ENCODE assay signal across 2 cellular contexts in the genomic region with DNA sequence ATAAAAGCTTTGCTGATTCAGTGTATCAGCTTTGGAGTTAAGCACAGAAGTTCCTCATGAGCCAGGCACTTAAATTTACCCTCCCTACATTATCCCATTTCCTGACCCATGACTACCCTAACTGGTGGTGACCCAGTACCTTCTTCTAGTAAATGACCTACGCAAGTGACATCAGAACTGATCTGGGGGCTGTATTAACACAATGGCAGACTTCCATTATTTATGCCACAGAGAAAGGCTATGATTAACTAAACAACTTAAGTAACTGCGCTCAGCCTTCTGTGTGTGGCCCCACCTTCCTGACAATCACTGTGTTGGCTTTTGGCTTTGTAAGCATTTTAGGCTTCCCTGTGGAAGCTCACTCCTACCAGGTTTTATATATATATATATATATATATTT.
TF ChIP-seq lines count a peak whose summit lies in the region.

No MANE protein-coding gene starts in this region.

TF ChIP-seq in SK-N-SH, 30 proteins besides CTCF, POLR2A, EP300 and RAD21 (continued from another document):
- TF ChIP-seq, protein P1, sequence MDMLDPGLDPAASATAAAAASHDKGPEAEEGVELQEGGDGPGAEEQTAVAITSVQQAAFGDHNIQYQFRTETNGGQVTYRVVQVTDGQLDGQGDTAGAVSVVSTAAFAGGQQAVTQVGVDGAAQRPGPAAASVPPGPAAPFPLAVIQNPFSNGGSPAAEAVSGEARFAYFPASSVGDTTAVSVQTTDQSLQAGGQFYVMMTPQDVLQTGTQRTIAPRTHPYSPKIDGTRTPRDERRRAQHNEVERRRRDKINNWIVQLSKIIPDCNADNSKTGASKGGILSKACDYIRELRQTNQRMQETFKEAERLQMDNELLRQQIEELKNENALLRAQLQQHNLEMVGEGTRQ (IDR thresholded peaks at IDR 0.05; ENCODE audit: borderline replicate concordance, low read depth, low read length) = no peak
- TF ChIP-seq TCF12 (IDR thresholded peaks at IDR 0.05) = no peak

TF ChIP-seq in SK-N-SH treated with all-trans-retinoic acid at 6 μM for 48 hours, 23 proteins besides CTCF, POLR2A, EP300 and RAD21 (continued from another document):
- TF ChIP-seq, protein P2, sequence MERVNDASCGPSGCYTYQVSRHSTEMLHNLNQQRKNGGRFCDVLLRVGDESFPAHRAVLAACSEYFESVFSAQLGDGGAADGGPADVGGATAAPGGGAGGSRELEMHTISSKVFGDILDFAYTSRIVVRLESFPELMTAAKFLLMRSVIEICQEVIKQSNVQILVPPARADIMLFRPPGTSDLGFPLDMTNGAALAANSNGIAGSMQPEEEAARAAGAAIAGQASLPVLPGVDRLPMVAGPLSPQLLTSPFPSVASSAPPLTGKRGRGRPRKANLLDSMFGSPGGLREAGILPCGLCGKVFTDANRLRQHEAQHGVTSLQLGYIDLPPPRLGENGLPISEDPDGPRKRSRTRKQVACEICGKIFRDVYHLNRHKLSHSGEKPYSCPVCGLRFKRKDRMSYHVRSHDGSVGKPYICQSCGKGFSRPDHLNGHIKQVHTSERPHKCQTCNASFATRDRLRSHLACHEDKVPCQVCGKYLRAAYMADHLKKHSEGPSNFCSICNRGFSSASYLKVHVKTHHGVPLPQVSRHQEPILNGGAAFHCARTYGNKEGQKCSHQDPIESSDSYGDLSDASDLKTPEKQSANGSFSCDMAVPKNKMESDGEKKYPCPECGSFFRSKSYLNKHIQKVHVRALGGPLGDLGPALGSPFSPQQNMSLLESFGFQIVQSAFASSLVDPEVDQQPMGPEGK (CRISPR knock-in tag; IDR thresholded peaks at IDR 0.05; ENCODE audit: borderline replicate concordance) = no peak
- TF ChIP-seq ZNF565 (CRISPR knock-in tag; conservative IDR thresholded peaks at IDR 0.05; ENCODE audit: low read depth) (no peak), ZNF8 (CRISPR knock-in tag; IDR thresholded peaks at IDR 0.05) (no peak), TOX (CRISPR knock-in tag; IDR thresholded peaks at IDR 0.05; ENCODE audit: borderline replicate concordance) (no peak)
- TF ChIP-seq, protein P3, sequence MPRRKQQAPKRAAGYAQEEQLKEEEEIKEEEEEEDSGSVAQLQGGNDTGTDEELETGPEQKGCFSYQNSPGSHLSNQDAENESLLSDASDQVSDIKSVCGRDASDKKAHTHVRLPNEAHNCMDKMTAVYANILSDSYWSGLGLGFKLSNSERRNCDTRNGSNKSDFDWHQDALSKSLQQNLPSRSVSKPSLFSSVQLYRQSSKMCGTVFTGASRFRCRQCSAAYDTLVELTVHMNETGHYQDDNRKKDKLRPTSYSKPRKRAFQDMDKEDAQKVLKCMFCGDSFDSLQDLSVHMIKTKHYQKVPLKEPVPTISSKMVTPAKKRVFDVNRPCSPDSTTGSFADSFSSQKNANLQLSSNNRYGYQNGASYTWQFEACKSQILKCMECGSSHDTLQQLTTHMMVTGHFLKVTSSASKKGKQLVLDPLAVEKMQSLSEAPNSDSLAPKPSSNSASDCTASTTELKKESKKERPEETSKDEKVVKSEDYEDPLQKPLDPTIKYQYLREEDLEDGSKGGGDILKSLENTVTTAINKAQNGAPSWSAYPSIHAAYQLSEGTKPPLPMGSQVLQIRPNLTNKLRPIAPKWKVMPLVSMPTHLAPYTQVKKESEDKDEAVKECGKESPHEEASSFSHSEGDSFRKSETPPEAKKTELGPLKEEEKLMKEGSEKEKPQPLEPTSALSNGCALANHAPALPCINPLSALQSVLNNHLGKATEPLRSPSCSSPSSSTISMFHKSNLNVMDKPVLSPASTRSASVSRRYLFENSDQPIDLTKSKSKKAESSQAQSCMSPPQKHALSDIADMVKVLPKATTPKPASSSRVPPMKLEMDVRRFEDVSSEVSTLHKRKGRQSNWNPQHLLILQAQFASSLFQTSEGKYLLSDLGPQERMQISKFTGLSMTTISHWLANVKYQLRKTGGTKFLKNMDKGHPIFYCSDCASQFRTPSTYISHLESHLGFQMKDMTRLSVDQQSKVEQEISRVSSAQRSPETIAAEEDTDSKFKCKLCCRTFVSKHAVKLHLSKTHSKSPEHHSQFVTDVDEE (CRISPR knock-in tag; IDR thresholded peaks at IDR 0.05) = no peak
